In genomic region chr12:62207248-62207647, GRCh38 we compare ENCODE assay signal across 27 cellular contexts.
"Had no signal": no experiment of that assay in that cellular context is flagged by ENCODE, and none has a peak within 500 bp of the region (broad histone marks: within the 10 kb centered on the region; RNA-seq: fewer than 3 reads in every experiment).

No MANE protein-coding gene starts in this region.

- H3K27me3 ChIP-seq: stomach, suprapubic skin, testis, thyroid gland, tibial artery, tibial nerve, transverse colon, upper lobe of left lung, upper lobe of right lung, uterus, vagina had no signal

- H3K4me3 ChIP-seq: stomach, suprapubic skin, testis, thoracic aorta, thyroid gland, tibial artery, tibial nerve, transverse colon, upper lobe of left lung, upper lobe of right lung, uterus, vagina had no signal

- H3K9me3 ChIP-seq: testis, thoracic aorta, thyroid gland, transverse colon, upper lobe of right lung, uterus, vagina had no signal

- H3K4me1 ChIP-seq: testis, thyroid gland, tibial artery, upper lobe of left lung, upper lobe of right lung, uterus, vagina had no signal

- ATAC-seq: stimulated activated effector memory CD8-positive, alpha-beta T cell treated with anti-CD3 and anti-CD28 coated beads, Interleukin-12 subunit alpha, Interleukin-12 subunit beta, amount 100 ng/mL, for 72 hours; stimulated activated memory B cell treated with anti-CD40 and anti-IgM and Interleukin-4, amounts not matched to agents 10 μg/mL and 1 μg/mL and 100 μg/mL, for 72 hours; stimulated activated naive B cell treated with anti-CD40 and anti-IgM and Interleukin-4, amounts not matched to agents 10 μg/mL and 1 μg/mL and 100 μg/mL, for 72 hours; stimulated activated naive CD8-positive, alpha-beta T cell treated with anti-CD3 and anti-CD28 coated beads, Interleukin-15, amount 100 ng/mL, for 72 hours; stimulated activated naive CD8-positive, alpha-beta T cell treated with anti-CD3 and anti-CD28 coated beads, Interleukin-15, Interleukin-2, amounts not matched to agents 100 U/mL and 50 U/mL, for 24 hours; upper lobe of right lung had no signal

- H3K36me3 ChIP-seq: stomach, suprapubic skin, thoracic aorta, thyroid gland, tibial artery, tibial nerve, transverse colon, upper lobe of left lung, upper lobe of right lung, uterus, vagina had no signal

- DNase-seq: stimulated activated CD4-positive, alpha-beta T cell treated with anti-CD3 and anti-CD28 coated beads, Interleukin-2, amount 100 ng/mL, for 48 hours; stimulated activated CD4-positive, alpha-beta T cell treated with anti-CD3 and anti-CD28 coated beads, Interleukin-4, amount 100 ng/mL, for 1 hour; stimulated activated CD4-positive, alpha-beta T cell treated with anti-CD3 and anti-CD28 coated beads, Interleukin-4, amount 100 ng/mL, for 24 hours; stimulated activated CD4-positive, alpha-beta T cell treated with anti-CD3 and anti-CD28 coated beads, Interleukin-4, amount 100 ng/mL, for 4 hours; stimulated activated CD8-positive, alpha-beta memory T cell treated with anti-CD3 and anti-CD28 coated beads, Interleukin-4, amount 100 ng/mL, for 48 hours; stimulated activated naive B cell treated with anti-CD40 and anti-IgM and Interleukin-4, amounts not matched to agents 10 μg/mL and 1 μg/mL and 100 μg/mL, for 72 hours; stimulated activated naive CD4-positive, alpha-beta T cell; stimulated activated naive CD4-positive, alpha-beta T cell treated with Interleukin-2 at 50 U/mL for 16 hours; stimulated activated naive CD8-positive, alpha-beta T cell treated with anti-CD3 and anti-CD28 coated beads, Interleukin-15, amount 100 ng/mL, for 72 hours; stimulated activated naive CD8-positive, alpha-beta T cell treated with anti-CD3 and anti-CD28 coated beads, Interleukin-15, Interleukin-2, amounts not matched to agents 100 U/mL and 50 U/mL, for 24 hours; stomach; substantia nigra; testis; thyroid gland; tibial artery; transverse colon; trophoblast cell; upper lobe of left lung; upper lobe of right lung; uterus had no signal

- FAIRE-seq: urothelium cell line had no signal

- H3K27ac ChIP-seq: stomach, suprapubic skin, testis, thoracic aorta, thyroid gland, tibial artery, tibial nerve, transverse colon, upper lobe of left lung, upper lobe of right lung, uterus, vagina had no signal
